1 cellular context compared by ENCODE assay signal in genomic region chr17:48241770-48242497, GRCh38.
TF ChIP-seq lines count a peak whose summit lies in the region.

No MANE protein-coding gene starts in this region.

TF ChIP-seq in HCT116, 20 proteins besides CTCF, POLR2A, EP300 and RAD21:
- TF ChIP-seq ZBTB33 (IDR thresholded peaks at IDR 0.05; ENCODE audit: extremely low read depth, insufficient replicate concordance, low read length) = no peak
- TF ChIP-seq EZH2 (IDR thresholded peaks at IDR 0.05) = no peak
- TF ChIP-seq YY1 (IDR thresholded peaks at IDR 0.05; ENCODE audit: extremely low read depth, insufficient replicate concordance, low read depth, low read length) = no peak
- no peak for TF ChIP-seq REST (IDR thresholded peaks at IDR 0.05; ENCODE audit: low read depth)
- no peak for TF ChIP-seq TCF7L2 (IDR thresholded peaks at IDR 0.05; ENCODE audit: borderline replicate concordance, extremely low read depth, insufficient read depth, insufficient read length)
- TF ChIP-seq SRF (IDR thresholded peaks at IDR 0.05; ENCODE audit: low read depth) = no peak
- TF ChIP-seq ZNF274 (IDR thresholded peaks at IDR 0.05; ENCODE audit: low read depth, low read length) = no peak
- no peak for TF ChIP-seq MAX (IDR thresholded peaks at IDR 0.05)
- TF ChIP-seq EZH2phosphoT487 (IDR thresholded peaks at IDR 0.05; ENCODE audit: borderline replicate concordance) = no peak
- no peak for TF ChIP-seq ELF1 (IDR thresholded peaks at IDR 0.05; ENCODE audit: borderline replicate concordance, low read depth)
- TF ChIP-seq SIN3A (IDR thresholded peaks at IDR 0.05; ENCODE audit: low read depth) = no peak
- TF ChIP-seq JUND (IDR thresholded peaks at IDR 0.05) = no peak
- TF ChIP-seq FOSL1 (IDR thresholded peaks at IDR 0.05; ENCODE audit: low read depth) = no peak
- no peak for TF ChIP-seq ZFX (IDR thresholded peaks at IDR 0.05)
- TF ChIP-seq EGR1 (IDR thresholded peaks at IDR 0.05; ENCODE audit: low read depth) = no peak
- no peak for TF ChIP-seq ATF3 (IDR thresholded peaks at IDR 0.05)
- no peak for TF ChIP-seq CBX3 (IDR thresholded peaks at IDR 0.05; ENCODE audit: low read depth)
- no peak for TF ChIP-seq CEBPB (IDR thresholded peaks at IDR 0.05; ENCODE audit: low read depth)
- TF ChIP-seq SP1 (IDR thresholded peaks at IDR 0.05; ENCODE audit: low read depth) = no peak
